ENCODE assay signal across 9 cellular contexts in the genomic region with DNA sequence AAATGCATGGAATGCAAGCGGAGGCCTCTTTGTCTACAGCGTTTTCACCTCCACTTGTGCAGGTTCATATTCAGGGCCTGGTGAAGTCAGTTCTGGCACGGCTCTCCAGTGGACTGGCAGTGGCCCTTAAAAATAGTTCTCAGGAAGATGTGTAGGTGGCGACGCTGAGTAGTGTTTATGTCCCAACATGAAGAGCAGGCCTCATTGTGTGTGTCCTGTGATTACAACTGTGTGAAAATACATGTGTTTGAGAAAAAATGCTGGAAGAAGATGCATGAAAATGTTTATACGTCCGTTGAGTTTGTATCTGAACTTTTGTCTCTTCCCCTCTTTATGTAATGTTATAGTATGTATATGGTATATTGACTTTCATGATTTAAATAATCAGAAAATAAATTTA. TPM values are rescaled to one million over a fixed set of nuclear protein-coding genes. Genes with fewer than 3 reads are reported as not detected.
DNase-seq lines count a peak whose midpoint lies in the region; ATAC-seq and TF ChIP-seq lines count a peak whose summit lies in the region.
"Had no signal": no experiment of that assay in that cellular context is flagged by ENCODE, and none has a peak within 500 bp of the region (broad histone marks: within the 10 kb centered on the region; RNA-seq: fewer than 3 reads in every experiment).

No MANE protein-coding gene starts in this region.

- no peaks in the 10 kb centered on the region for H3K9me3 Mint-ChIP-seq in effector memory CD8-positive, alpha-beta T cell
- H3K9me3 Mint-ChIP-seq in nephron progenitor cell, result no peaks in the 10 kb centered on the region

- peaks cover 0 to 11% of the 10 kb centered on the region in 2 donors for H3K4me1 Mint-ChIP-seq in effector memory CD8-positive, alpha-beta T cell (ENCODE audit: low read depth in 2 of 2)
- peaks cover 46% of the 10 kb centered on the region for H3K4me1 Mint-ChIP-seq in nephron progenitor cell

- peak overlapping the region in 1 of 2 donors; percentile 31 for H3K27ac Mint-ChIP-seq in effector memory CD8-positive, alpha-beta T cell
- H3K27ac Mint-ChIP-seq in nephron progenitor cell, result no peak overlapping the region

- no peaks in the 10 kb centered on the region for H3K36me3 ChIP-seq in DOHH2 (ENCODE audit: control insufficient read depth, low read length)

- H3F3A ChIP-seq in DOHH2 (ENCODE audit: control insufficient read depth, insufficient read depth), result no peaks in the 10 kb centered on the region

- no peak overlapping the region for H3K27ac ChIP-seq in DOHH2 (ENCODE audit: low read depth, low read length)

- H3K4me3 Mint-ChIP-seq in effector memory CD8-positive, alpha-beta T cell, result no peak overlapping the region
- H3K4me3 Mint-ChIP-seq in nephron progenitor cell, result no peak overlapping the region

- no peaks in the 10 kb centered on the region for H3K9me2 ChIP-seq in DOHH2 (replicated peaks; ENCODE audit: control insufficient read depth, low read length)

- H4K20me1 ChIP-seq in DOHH2 (ENCODE audit: control insufficient read depth, insufficient read depth, low read depth, low read length), result no peaks in the 10 kb centered on the region

- H3K4me3 ChIP-seq in DOHH2 (ENCODE audit: low read length), result no peak overlapping the region
- H3K4me3 ChIP-seq: skin epidermis had no signal

- H3K9me3 ChIP-seq in DOHH2 (ENCODE audit: control insufficient read depth, insufficient read depth, low read length), result no peaks in the 10 kb centered on the region

- ATAC-seq in effector memory CD8-positive, alpha-beta T cell (replicated peaks), result peak; percentile 74
- ATAC-seq in HG02588 (IDR thresholded peaks at IDR 0.05; ENCODE audit: unreplicated experiment), result no peak
- ATAC-seq in HG03460 (IDR thresholded peaks at IDR 0.05; ENCODE audit: unreplicated experiment), result no peak

- no peaks in the 10 kb centered on the region for H3K27me3 Mint-ChIP-seq in effector memory CD8-positive, alpha-beta T cell
- peaks cover 4% of the 10 kb centered on the region for H3K27me3 Mint-ChIP-seq in nephron progenitor cell (ENCODE audit: low read depth, poor library complexity)

- TF ChIP-seq CTCF in DOHH2 (IDR thresholded peaks at IDR 0.05; ENCODE audit: low read depth, low read length, poor library complexity, severe bottlenecking), result peak; percentile 28
- TF ChIP-seq CTCF in nephron progenitor cell (IDR thresholded peaks at IDR 0.05), result no peak

- no peaks in the 10 kb centered on the region for H3K27me3 ChIP-seq in DOHH2 (ENCODE audit: control insufficient read depth, low read length)

- no peak overlapping the region for H3K4me2 ChIP-seq in DOHH2 (ENCODE audit: low read length)

- H3K79me2 ChIP-seq in DOHH2 (ENCODE audit: control insufficient read depth, low read length), result no peaks in the 10 kb centered on the region

- no peaks in the 10 kb centered on the region for H3K4me1 ChIP-seq in DOHH2 (ENCODE audit: control insufficient read depth, low read length)

- DNase-seq in LHCN-M2 (ENCODE audit: low read depth) (peak; percentile 77), SIG-M5 treated with dmso at 0.1 percent for 504 hours (lab: John Stamatoyannopoulos, UW; ENCODE audit: unreplicated experiment) (peak; percentile 48), nephron progenitor cell (peak; percentile 23), NCI-H128 (lab: John Stamatoyannopoulos, UW; ENCODE audit: unreplicated experiment) (no peak)
- DNase-seq in effector memory CD8-positive, alpha-beta T cell, result peak; percentile 9 to 27 (median 26)

- no peaks in the 10 kb centered on the region for H3K36me3 Mint-ChIP-seq in effector memory CD8-positive, alpha-beta T cell (ENCODE audit: insufficient read depth)
- H3K36me3 Mint-ChIP-seq in nephron progenitor cell (ENCODE audit: low read depth), result no peaks in the 10 kb centered on the region

RNA-seq across cellular contexts. Expression of a gene that starts 7.2 kb away (rescaled TPM):
- total RNA-seq in LHCN-M2 (2014; rRNA removed), result 0.40 and 1.3 TPM in 2 replicates
- 1.00 TPM for polyA plus RNA-seq in LHCN-M2 (2012)
